8 cellular contexts compared by ENCODE assay signal in genomic region chr17:75153854-75154194, GRCh38. TPM values are rescaled to one million over a fixed set of nuclear protein-coding genes. Genes with fewer than 3 reads are reported as not detected.
DNase-seq lines count a peak whose midpoint lies in the region; ATAC-seq, FAIRE-seq and TF ChIP-seq lines count a peak whose summit lies in the region.

No MANE protein-coding gene starts in this region.

- H3K9me3 Mint-ChIP-seq in progenitor cell of endocrine pancreas (ENCODE audit: low read depth): no peaks in the 10 kb centered on the region

- H3K4me2 ChIP-seq in A549: peak overlapping the region; percentile 89

- H3K27ac ChIP-seq in A549: peak overlapping the region; percentile 85 to 95

- TF ChIP-seq POLR2A in A549 (IDR thresholded peaks at IDR 0.05; ENCODE audit: low read length): no peak

- TF ChIP-seq RAD21 in A549 (conservative IDR thresholded peaks at IDR 0.05 in 1 of 2, IDR thresholded peaks at IDR 0.05 in 1 of 2): no peak

- CTCF ChIA-PET in A549 (lab: Yijun Ruan, JAX): interaction anchor here (1.0 to 3.1 kb wide), 4 partner anchors 10 to 192 kb away, joined by 3 to 14 read pairs (median 7); partner anchors contain the start of gene NT5C

- in situ Hi-C loops in G401 (cut with HindIII; ENCODE audit: low sequenced_read_pairs): no loop called here

- no peak for TF ChIP-seq EP300 in A549 (IDR thresholded peaks at IDR 0.05)

- peaks cover 6% of the 10 kb centered on the region for H3K36me3 Mint-ChIP-seq in progenitor cell of endocrine pancreas (ENCODE audit: insufficient read depth)

- TF ChIP-seq CTCF in A549 (IDR thresholded peaks at IDR 0.05): no peak
- TF ChIP-seq CTCF in GM12865 (IDR thresholded peaks at IDR 0.05; ENCODE audit: insufficient read depth, low read depth, low read length, missing control alignments): no peak
- no peak for TF ChIP-seq CTCF in WI38 (IDR thresholded peaks at IDR 0.05; ENCODE audit: low read depth, low read length)
- TF ChIP-seq CTCF in fibroblast of the aortic adventitia (IDR thresholded peaks at IDR 0.05; ENCODE audit: insufficient read depth, low read length): no peak
- TF ChIP-seq CTCF in progenitor cell of endocrine pancreas (IDR thresholded peaks at IDR 0.05; ENCODE audit: unreplicated experiment): no peak

- DNase-seq in A549 (ENCODE audit: low read depth in 1 of 2, low spot score in 1 of 2) (peak in 1 of 2 experiments; percentile 35), GM12865 (ENCODE audit: low read depth) (peak; percentile 56), fibroblast of the aortic adventitia (ENCODE audit: low read depth) (no peak), progenitor cell of endocrine pancreas (ENCODE audit: low spot score, unreplicated experiment) (peak; percentile 47), G401 (ENCODE audit: low spot score) (no peak), NCI-H1930 (lab: John Stamatoyannopoulos, UW) (no peak)

- 2% methylated on average over 13 of the region's 27 CpGs for WGBS in A549 (ENCODE audit: missing lambda C conversion rate)

- FAIRE-seq in A549 (lab: Jason Lieb, UNC): no peak

- ATAC-seq in A549 (peak; percentile 5 to 49), HG03159 (IDR thresholded peaks at IDR 0.05; ENCODE audit: unreplicated experiment) (peak; percentile 7)

- peak overlapping the region; percentile 96 for H3K27ac Mint-ChIP-seq in progenitor cell of endocrine pancreas

- peaks cover 19% of the 10 kb centered on the region for H3K4me1 Mint-ChIP-seq in progenitor cell of endocrine pancreas (ENCODE audit: low read depth)

- H3K4me3 ChIP-seq in A549 (peak overlapping the region; percentile 78), GM12865 (ENCODE audit: low read depth, low read length) (peak overlapping the region; percentile 80), WI38 (ENCODE audit: low read depth, low read length) (peak overlapping the region; percentile 77), fibroblast of the aortic adventitia (ENCODE audit: low read depth, low read length) (peak overlapping the region; percentile 88)

- no peaks in the 10 kb centered on the region for H3K27me3 Mint-ChIP-seq in progenitor cell of endocrine pancreas

- H3K4me1 ChIP-seq in A549: peaks cover 54% of the 10 kb centered on the region

- peak overlapping the region; percentile 97 for H3K4me3 Mint-ChIP-seq in progenitor cell of endocrine pancreas (ENCODE audit: low read depth)

- POLR2A ChIA-PET in A549 (lab: Yijun Ruan, JAX): interaction anchor here (1.0 to 2.3 kb wide), 11 partner anchors 9 to 121 kb away, joined by 3 to 21 read pairs (median 9); partner anchors contain the start of genes NT5C and SLC16A5

- no peaks in the 10 kb centered on the region for H3K9me3 ChIP-seq in A549

TF ChIP-seq in A549, 52 proteins besides CTCF, POLR2A, EP300 and RAD21:
- no peak for TF ChIP-seq HOXB13 (CRISPR knock-in tag; IDR thresholded peaks at IDR 0.05; ENCODE audit: low read depth)
- peak; percentile 68; the same call in 1 of the 2 replicates for TF ChIP-seq MAX (IDR thresholded peaks at IDR 0.05)
- TF ChIP-seq GATA3 (IDR thresholded peaks at IDR 0.05; ENCODE audit: borderline replicate concordance): 0 out of 2 replicates have a peak, but pooled peaks have one; percentile 2
- 0 out of 2 replicates have a peak, but pooled peaks have one; percentile 7 for TF ChIP-seq EHF (CRISPR knock-in tag; IDR thresholded peaks at IDR 0.05)

RNA-seq across cellular contexts. Expression of gene JPT1, which starts 0.5 kb away (rescaled TPM):
- 141 and 196 TPM in 2 replicates for polyA plus RNA-seq in A549 (2011; rRNA removed)
- polyA plus RNA-seq in A549 (2012; cell fraction: cytosol; rRNA removed): 483 and 502 TPM in 2 replicates
- 360 and 387 TPM in 2 replicates for polyA plus RNA-seq in A549 (2012; cell fraction: nucleus; rRNA removed)
- 623 to 739 TPM (median 629 TPM) in 3 replicates for polyA plus RNA-seq in A549 (2017; fragmentation: RNase III; extraction: RNeasy Plus Mini Kit Qiagen cat#74134 plus additional on column Dnase treatment)
- polyA minus RNA-seq in A549 (2011; rRNA and poly(A)+ RNA removed): 49.1 and 91.6 TPM in 2 replicates
- total RNA-seq in fibroblast of the aortic adventitia (ENCODE audit: low replicate concordance): 71.1 and 79.6 TPM in 2 replicates
- 202 TPM in 2 replicates for total RNA-seq in progenitor cell of endocrine pancreas
- total RNA-seq in G401 (2014; rRNA removed; shearing (Covaris generic)): 199 and 235 TPM in 2 replicates

RNA-seq across cellular contexts. Expression of gene NT5C, which starts 22.3 kb away (rescaled TPM):
- polyA plus RNA-seq in A549 (2011; rRNA removed): 54.5 and 73.7 TPM in 2 replicates
- polyA plus RNA-seq in A549 (2012; cell fraction: cytosol; rRNA removed): 174 and 199 TPM in 2 replicates
- polyA plus RNA-seq in A549 (2012; cell fraction: nucleus; rRNA removed): 280 and 344 TPM in 2 replicates
- polyA plus RNA-seq in A549 (2017; fragmentation: RNase III; extraction: RNeasy Plus Mini Kit Qiagen cat#74134 plus additional on column Dnase treatment): 83.8 to 92.2 TPM (median 91.4 TPM) in 3 replicates
- 31.1 and 36.1 TPM in 2 replicates for polyA minus RNA-seq in A549 (2011; rRNA and poly(A)+ RNA removed)
- 39.8 and 45.2 TPM in 2 replicates for total RNA-seq in fibroblast of the aortic adventitia (ENCODE audit: low replicate concordance)
- total RNA-seq in progenitor cell of endocrine pancreas: 53.3 and 58.8 TPM in 2 replicates
- 104 and 142 TPM in 2 replicates for total RNA-seq in G401 (2014; rRNA removed; shearing (Covaris generic))

RNA-seq across cellular contexts. Expression of gene SUMO2, which starts 28.9 kb away (rescaled TPM):
- 400 and 545 TPM in 2 replicates for polyA plus RNA-seq in A549 (2011; rRNA removed)
- polyA plus RNA-seq in A549 (2012; cell fraction: cytosol; rRNA removed): 90.1 and 91.1 TPM in 2 replicates
- polyA plus RNA-seq in A549 (2012; cell fraction: nucleus; rRNA removed): 21.1 and 34.7 TPM in 2 replicates
- 452 to 573 TPM (median 525 TPM) in 3 replicates for polyA plus RNA-seq in A549 (2017; fragmentation: RNase III; extraction: RNeasy Plus Mini Kit Qiagen cat#74134 plus additional on column Dnase treatment)
- polyA minus RNA-seq in A549 (2011; rRNA and poly(A)+ RNA removed): 119 and 127 TPM in 2 replicates
- total RNA-seq in fibroblast of the aortic adventitia (ENCODE audit: low replicate concordance): 89.9 and 129 TPM in 2 replicates
- 616 and 633 TPM in 2 replicates for total RNA-seq in progenitor cell of endocrine pancreas
- 142 and 183 TPM in 2 replicates for total RNA-seq in G401 (2014; rRNA removed; shearing (Covaris generic))

RNA-seq across cellular contexts. Expression of gene ARMC7, which starts 44.1 kb away (rescaled TPM):
- polyA plus RNA-seq in A549 (2011; rRNA removed) (8.5 and 9.5 TPM in 2 replicates), A549 (2017; fragmentation: RNase III; extraction: RNeasy Plus Mini Kit Qiagen cat#74134 plus additional on column Dnase treatment) (11.3 to 13.1 TPM (median 12.6 TPM) in 3 replicates)
- polyA plus RNA-seq in A549 (2012; cell fraction: cytosol; rRNA removed): 11.0 and 13.2 TPM in 2 replicates
- polyA plus RNA-seq in A549 (2012; cell fraction: nucleus; rRNA removed): 16.6 and 18.3 TPM in 2 replicates
- 14.3 and 15.2 TPM in 2 replicates for polyA minus RNA-seq in A549 (2011; rRNA and poly(A)+ RNA removed)
- total RNA-seq in fibroblast of the aortic adventitia (ENCODE audit: low replicate concordance) (3.4 and 3.9 TPM in 2 replicates), progenitor cell of endocrine pancreas (16.7 and 16.9 TPM in 2 replicates)
- total RNA-seq in G401 (2014; rRNA removed; shearing (Covaris generic)): 10.5 and 13.6 TPM in 2 replicates

RNA-seq across cellular contexts. Expression of gene NUP85, which starts 51.7 kb away (rescaled TPM):
- polyA plus RNA-seq in A549 (2011; rRNA removed): 110 and 124 TPM in 2 replicates
- polyA plus RNA-seq in A549 (2012; cell fraction: cytosol; rRNA removed): 203 and 209 TPM in 2 replicates
- polyA plus RNA-seq in A549 (2012; cell fraction: nucleus; rRNA removed): 485 and 663 TPM in 2 replicates
- polyA plus RNA-seq in A549 (2017; fragmentation: RNase III; extraction: RNeasy Plus Mini Kit Qiagen cat#74134 plus additional on column Dnase treatment): 83.4 to 87.1 TPM (median 84.1 TPM) in 3 replicates
- polyA minus RNA-seq in A549 (2011; rRNA and poly(A)+ RNA removed): 109 and 125 TPM in 2 replicates
- total RNA-seq in fibroblast of the aortic adventitia (ENCODE audit: low replicate concordance): 33.9 and 41.5 TPM in 2 replicates
- 83.8 and 86.9 TPM in 2 replicates for total RNA-seq in progenitor cell of endocrine pancreas
- 80.2 and 86.3 TPM in 2 replicates for total RNA-seq in G401 (2014; rRNA removed; shearing (Covaris generic))

Comparison
In these comparisons a context has a peak if more than half of its experiments do, and no peak if none do; other contexts are left out.
1. DNase-seq: peak in GM12865 (single experiment) and progenitor cell of endocrine pancreas (single experiment); none in fibroblast of the aortic adventitia (single experiment), G401 (single experiment) and NCI-H1930 (0 of 2).
2. Peak in every context shown above with its lines, with median percentiles within 50 percentile points of each other: H3K4me3 ChIP-seq.